ENCODE assay signal across 1 cellular context in genomic region chr20:53080969-53081871, GRCh38.
TF ChIP-seq lines count a peak whose summit lies in the region.

No MANE protein-coding gene starts in this region.

TF ChIP-seq in HepG2, 621 proteins besides CTCF, POLR2A, EP300 and RAD21 (continued from another document and continues in another):
- TF ChIP-seq, protein P1, sequence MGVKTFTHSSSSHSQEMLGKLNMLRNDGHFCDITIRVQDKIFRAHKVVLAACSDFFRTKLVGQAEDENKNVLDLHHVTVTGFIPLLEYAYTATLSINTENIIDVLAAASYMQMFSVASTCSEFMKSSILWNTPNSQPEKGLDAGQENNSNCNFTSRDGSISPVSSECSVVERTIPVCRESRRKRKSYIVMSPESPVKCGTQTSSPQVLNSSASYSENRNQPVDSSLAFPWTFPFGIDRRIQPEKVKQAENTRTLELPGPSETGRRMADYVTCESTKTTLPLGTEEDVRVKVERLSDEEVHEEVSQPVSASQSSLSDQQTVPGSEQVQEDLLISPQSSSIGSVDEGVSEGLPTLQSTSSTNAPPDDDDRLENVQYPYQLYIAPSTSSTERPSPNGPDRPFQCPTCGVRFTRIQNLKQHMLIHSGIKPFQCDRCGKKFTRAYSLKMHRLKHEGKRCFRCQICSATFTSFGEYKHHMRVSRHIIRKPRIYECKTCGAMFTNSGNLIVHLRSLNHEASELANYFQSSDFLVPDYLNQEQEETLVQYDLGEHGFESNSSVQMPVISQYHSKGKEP (CRISPR knock-in tag; IDR thresholded peaks at IDR 0.05), result no peak
- TF ChIP-seq ZNF75D (CRISPR knock-in tag; IDR thresholded peaks at IDR 0.05; ENCODE audit: borderline replicate concordance) (no peak), ZNF263 (CRISPR knock-in tag; IDR thresholded peaks at IDR 0.05) (peak; percentile 52; the same call in 1 of the 2 replicates), ZBTB7B (CRISPR knock-in tag; IDR thresholded peaks at IDR 0.05) (no peak), ETV5 (CRISPR knock-in tag; IDR thresholded peaks at IDR 0.05; ENCODE audit: borderline replicate concordance) (peak; percentile 99), ZBED4 (CRISPR knock-in tag; IDR thresholded peaks at IDR 0.05; ENCODE audit: borderline replicate concordance) (0 out of 2 replicates have a peak, but pooled peaks have one; percentile 30), TIGD3 (CRISPR knock-in tag; IDR thresholded peaks at IDR 0.05; ENCODE audit: borderline replicate concordance) (no peak), XBP1 (CRISPR knock-in tag; IDR thresholded peaks at IDR 0.05) (peak; percentile 67; the same call in 1 of the 2 replicates), HNRNPLL (IDR thresholded peaks at IDR 0.05; ENCODE audit: low read depth, low read length, poor library complexity, severe bottlenecking) (no peak), RBM39 (IDR thresholded peaks at IDR 0.05; ENCODE audit: low read depth, low read length, poor library complexity, severe bottlenecking) (no peak), ZFP82 (CRISPR knock-in tag; IDR thresholded peaks at IDR 0.05; ENCODE audit: borderline replicate concordance) (no peak), ZNF670 (CRISPR knock-in tag; IDR thresholded peaks at IDR 0.05; ENCODE audit: borderline replicate concordance) (no peak), ZBTB7A (CRISPR knock-in tag; IDR thresholded peaks at IDR 0.05) (no peak), THRA (CRISPR knock-in tag; IDR thresholded peaks at IDR 0.05; ENCODE audit: borderline replicate concordance) (peak; percentile 91), KAT7 (CRISPR knock-in tag; IDR thresholded peaks at IDR 0.05; ENCODE audit: borderline replicate concordance) (peak; percentile 49; the same call in 1 of the 2 replicates), ZEB1 (IDR thresholded peaks at IDR 0.05; ENCODE audit: insufficient replicate concordance, low read depth) (peak; percentile 61), SETDB1 (CRISPR knock-in tag; IDR thresholded peaks at IDR 0.05; ENCODE audit: borderline replicate concordance) (0 out of 2 replicates have a peak, but pooled peaks have one; percentile 20), ZNF512 (CRISPR knock-in tag; IDR thresholded peaks at IDR 0.05) (0 out of 2 replicates have a peak, but pooled peaks have one; percentile 18), NFYB (CRISPR knock-in tag; IDR thresholded peaks at IDR 0.05) (no peak)
- TF ChIP-seq, protein P2, sequence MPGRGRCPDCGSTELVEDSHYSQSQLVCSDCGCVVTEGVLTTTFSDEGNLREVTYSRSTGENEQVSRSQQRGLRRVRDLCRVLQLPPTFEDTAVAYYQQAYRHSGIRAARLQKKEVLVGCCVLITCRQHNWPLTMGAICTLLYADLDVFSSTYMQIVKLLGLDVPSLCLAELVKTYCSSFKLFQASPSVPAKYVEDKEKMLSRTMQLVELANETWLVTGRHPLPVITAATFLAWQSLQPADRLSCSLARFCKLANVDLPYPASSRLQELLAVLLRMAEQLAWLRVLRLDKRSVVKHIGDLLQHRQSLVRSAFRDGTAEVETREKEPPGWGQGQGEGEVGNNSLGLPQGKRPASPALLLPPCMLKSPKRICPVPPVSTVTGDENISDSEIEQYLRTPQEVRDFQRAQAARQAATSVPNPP (CRISPR knock-in tag; IDR thresholded peaks at IDR 0.05), result no peak; the same call in 1 of the 2 replicates
- TF ChIP-seq, protein P3, sequence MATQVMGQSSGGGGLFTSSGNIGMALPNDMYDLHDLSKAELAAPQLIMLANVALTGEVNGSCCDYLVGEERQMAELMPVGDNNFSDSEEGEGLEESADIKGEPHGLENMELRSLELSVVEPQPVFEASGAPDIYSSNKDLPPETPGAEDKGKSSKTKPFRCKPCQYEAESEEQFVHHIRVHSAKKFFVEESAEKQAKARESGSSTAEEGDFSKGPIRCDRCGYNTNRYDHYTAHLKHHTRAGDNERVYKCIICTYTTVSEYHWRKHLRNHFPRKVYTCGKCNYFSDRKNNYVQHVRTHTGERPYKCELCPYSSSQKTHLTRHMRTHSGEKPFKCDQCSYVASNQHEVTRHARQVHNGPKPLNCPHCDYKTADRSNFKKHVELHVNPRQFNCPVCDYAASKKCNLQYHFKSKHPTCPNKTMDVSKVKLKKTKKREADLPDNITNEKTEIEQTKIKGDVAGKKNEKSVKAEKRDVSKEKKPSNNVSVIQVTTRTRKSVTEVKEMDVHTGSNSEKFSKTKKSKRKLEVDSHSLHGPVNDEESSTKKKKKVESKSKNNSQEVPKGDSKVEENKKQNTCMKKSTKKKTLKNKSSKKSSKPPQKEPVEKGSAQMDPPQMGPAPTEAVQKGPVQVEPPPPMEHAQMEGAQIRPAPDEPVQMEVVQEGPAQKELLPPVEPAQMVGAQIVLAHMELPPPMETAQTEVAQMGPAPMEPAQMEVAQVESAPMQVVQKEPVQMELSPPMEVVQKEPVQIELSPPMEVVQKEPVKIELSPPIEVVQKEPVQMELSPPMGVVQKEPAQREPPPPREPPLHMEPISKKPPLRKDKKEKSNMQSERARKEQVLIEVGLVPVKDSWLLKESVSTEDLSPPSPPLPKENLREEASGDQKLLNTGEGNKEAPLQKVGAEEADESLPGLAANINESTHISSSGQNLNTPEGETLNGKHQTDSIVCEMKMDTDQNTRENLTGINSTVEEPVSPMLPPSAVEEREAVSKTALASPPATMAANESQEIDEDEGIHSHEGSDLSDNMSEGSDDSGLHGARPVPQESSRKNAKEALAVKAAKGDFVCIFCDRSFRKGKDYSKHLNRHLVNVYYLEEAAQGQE (IDR thresholded peaks at IDR 0.05; ENCODE audit: borderline replicate concordance in 1 of 2, low read depth in 1 of 2, low read length in 2 of 2), result peak in 1 of 2 experiments; percentile 29; a peak in 1 of 4 replicates
- TF ChIP-seq, protein P4, sequence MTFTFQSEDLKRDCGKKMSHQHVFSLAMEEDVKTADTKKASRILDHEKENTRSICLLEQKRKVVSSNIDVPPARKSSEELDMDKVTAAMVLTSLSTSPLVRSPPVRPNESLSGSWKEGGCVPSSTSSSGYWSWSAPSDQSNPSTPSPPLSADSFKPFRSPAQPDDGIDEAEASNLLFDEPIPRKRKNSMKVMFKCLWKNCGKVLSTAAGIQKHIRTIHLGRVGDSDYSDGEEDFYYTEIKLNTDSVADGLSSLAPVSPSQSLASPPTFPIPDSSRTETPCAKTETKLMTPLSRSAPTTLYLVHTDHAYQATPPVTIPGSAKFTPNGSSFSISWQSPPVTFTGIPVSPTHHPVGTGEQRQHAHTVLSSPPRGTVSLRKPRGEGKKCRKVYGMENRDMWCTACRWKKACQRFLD (CRISPR knock-in tag; IDR thresholded peaks at IDR 0.05; ENCODE audit: borderline replicate concordance), result no peak
- TF ChIP-seq, protein P5, sequence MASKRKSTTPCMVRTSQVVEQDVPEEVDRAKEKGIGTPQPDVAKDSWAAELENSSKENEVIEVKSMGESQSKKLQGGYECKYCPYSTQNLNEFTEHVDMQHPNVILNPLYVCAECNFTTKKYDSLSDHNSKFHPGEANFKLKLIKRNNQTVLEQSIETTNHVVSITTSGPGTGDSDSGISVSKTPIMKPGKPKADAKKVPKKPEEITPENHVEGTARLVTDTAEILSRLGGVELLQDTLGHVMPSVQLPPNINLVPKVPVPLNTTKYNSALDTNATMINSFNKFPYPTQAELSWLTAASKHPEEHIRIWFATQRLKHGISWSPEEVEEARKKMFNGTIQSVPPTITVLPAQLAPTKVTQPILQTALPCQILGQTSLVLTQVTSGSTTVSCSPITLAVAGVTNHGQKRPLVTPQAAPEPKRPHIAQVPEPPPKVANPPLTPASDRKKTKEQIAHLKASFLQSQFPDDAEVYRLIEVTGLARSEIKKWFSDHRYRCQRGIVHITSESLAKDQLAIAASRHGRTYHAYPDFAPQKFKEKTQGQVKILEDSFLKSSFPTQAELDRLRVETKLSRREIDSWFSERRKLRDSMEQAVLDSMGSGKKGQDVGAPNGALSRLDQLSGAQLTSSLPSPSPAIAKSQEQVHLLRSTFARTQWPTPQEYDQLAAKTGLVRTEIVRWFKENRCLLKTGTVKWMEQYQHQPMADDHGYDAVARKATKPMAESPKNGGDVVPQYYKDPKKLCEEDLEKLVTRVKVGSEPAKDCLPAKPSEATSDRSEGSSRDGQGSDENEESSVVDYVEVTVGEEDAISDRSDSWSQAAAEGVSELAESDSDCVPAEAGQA (IDR thresholded peaks at IDR 0.05; ENCODE audit: low read depth), result peak; percentile 89
- TF ChIP-seq, protein P5 (CRISPR knock-in tag; IDR thresholded peaks at IDR 0.05; ENCODE audit: borderline replicate concordance), result 0 out of 2 replicates have a peak, but pooled peaks have one; percentile 27
